Comparison of ENCODE assay signal across 1 cellular context in the genomic region with DNA sequence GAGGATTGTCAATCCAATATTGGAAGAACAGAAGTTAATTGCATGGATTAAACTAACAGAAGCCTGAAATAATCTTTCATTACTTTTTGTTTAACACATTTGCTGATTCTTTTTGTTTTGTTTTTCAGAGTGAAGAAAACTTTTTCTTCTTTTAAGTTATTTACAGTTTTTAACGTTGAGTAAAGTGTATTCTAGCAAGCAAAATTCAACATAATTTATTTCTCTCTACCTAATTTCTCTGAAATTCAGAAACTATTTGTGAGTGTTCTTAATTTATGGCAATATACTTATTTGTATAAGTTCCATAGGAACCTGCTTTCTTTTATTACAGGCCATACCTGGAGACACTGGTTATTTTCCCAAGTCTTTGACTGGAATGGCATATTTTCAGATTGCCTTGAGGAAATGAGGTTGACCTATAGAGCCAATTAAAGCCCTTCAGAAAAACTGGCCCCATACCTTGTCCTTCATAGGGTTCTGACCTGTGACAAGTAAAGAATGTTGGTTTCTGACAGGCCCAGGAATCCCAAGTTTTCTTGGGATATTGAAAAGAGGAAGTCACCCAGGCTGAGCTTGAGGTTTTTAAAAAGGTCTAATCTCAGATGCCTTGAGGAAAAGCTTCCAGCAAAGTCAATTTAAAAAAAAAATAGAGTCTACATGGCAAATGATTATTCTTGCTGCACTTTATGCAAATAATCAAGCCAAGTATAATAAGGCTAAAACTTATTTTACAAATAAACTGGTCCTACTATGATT.
TF ChIP-seq lines count a peak whose summit lies in the region.

No MANE protein-coding gene starts in this region.

TF ChIP-seq in K562, 482 proteins besides CTCF, POLR2A, EP300 and RAD21:
- TF ChIP-seq HDAC3 (IDR thresholded peaks at IDR 0.05; ENCODE audit: borderline replicate concordance, partially characterized antibody): no peak
- TF ChIP-seq STAT5B (CRISPR knock-in tag; IDR thresholded peaks at IDR 0.05): no peak
- no peak for TF ChIP-seq MAZ (CRISPR knock-in tag; conservative IDR thresholded peaks at IDR 0.05 in 1 of 2, IDR thresholded peaks at IDR 0.05 in 1 of 2)
- no peak for TF ChIP-seq ZNF76 (CRISPR knock-in tag; IDR thresholded peaks at IDR 0.05; ENCODE audit: borderline replicate concordance)
- TF ChIP-seq TCFL5 (CRISPR knock-in tag; conservative IDR thresholded peaks at IDR 0.05): no peak
- peak; percentile 77; the same call in 1 of the 2 replicates for TF ChIP-seq SPI1 (IDR thresholded peaks at IDR 0.05; ENCODE audit: borderline replicate concordance, low read depth, low read length)
